ENCODE assay signal across 8 cellular contexts in the genomic region with DNA sequence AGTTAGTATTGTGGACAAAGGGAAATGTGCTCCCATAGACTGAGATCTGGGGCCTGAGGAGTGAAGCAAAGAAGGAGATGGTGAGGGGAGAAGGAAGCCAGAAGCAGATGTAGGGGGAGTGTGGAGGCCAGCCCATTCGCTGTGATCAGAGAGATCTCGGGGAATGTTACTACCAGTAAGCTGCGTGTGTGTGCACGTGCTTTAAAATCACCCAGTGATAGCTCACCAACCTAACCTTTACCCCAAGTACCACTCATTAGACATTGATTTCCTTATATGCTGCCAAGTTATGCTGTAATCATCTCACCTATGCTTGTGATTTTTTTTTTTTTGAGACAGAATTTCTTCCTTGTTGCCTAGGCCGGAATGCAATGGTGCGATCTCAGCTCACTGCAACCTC.
"Had no signal": no experiment of that assay in that cellular context is flagged by ENCODE, and none has a peak within 500 bp of the region (broad histone marks: within the 10 kb centered on the region; RNA-seq: fewer than 3 reads in every experiment).

No MANE protein-coding gene starts in this region.

- H3K4me1 Mint-ChIP-seq: IgD-negative memory B cell had no signal

- H3K4me3 ChIP-seq: HAP-1 had no signal

- H3K27me3 Mint-ChIP-seq: IgD-negative memory B cell had no signal

- H3K9me3 ChIP-seq: HAP-1 had no signal

- H3K27ac ChIP-seq: HL-60 had no signal

- FAIRE-seq: HepG2 had no signal

- H3K4me3 Mint-ChIP-seq: HFFc6, IgD-negative memory B cell had no signal

- DNase-seq: GOT3, H7, HFFc6 had no signal

- H3K36me3 Mint-ChIP-seq: IgD-negative memory B cell had no signal

- H3K36me3 ChIP-seq: HAP-1 had no signal

- H3K4me1 ChIP-seq: HAP-1 had no signal

- H3K27ac Mint-ChIP-seq: HFFc6, IgD-negative memory B cell had no signal

- ATAC-seq: HCT116, HepG2 had no signal
